7 cellular contexts compared by ENCODE assay signal in genomic region chr16:88451586-88452484, GRCh38. TPM values are rescaled to one million over a fixed set of nuclear protein-coding genes. Genes with fewer than 3 reads are reported as not detected.
DNase-seq lines count a peak whose midpoint lies in the region; ATAC-seq, FAIRE-seq and TF ChIP-seq lines count a peak whose summit lies in the region.

No MANE protein-coding gene starts in this region.

- TF ChIP-seq POLR2A in GM12892 (IDR thresholded peaks at IDR 0.05; ENCODE audit: low read depth, low read length) = no peak

- no peak overlapping the region; the same call in 1 of the 2 replicates for H2AFZ ChIP-seq in PC-9

- intact Hi-C loops in PC-9 (cut with micrococcal nuclease; ENCODE audit: unreplicated experiment) = loop anchor here (10.0 kb wide), 3 partner anchors 233 to 723 kb away; partner anchors contain the start of genes CDH15 and SNAI3

- H3K27me3 ChIP-seq in PC-9 (ENCODE audit: insufficient read depth, low read depth) (peaks cover 17% of the 10 kb centered on the region), endodermal cell (ENCODE audit: control insufficient read depth, insufficient read depth, low read length, poor library complexity, severe bottlenecking) (peaks cover 28% of the 10 kb centered on the region), skeletal muscle tissue (ENCODE audit: control insufficient read depth in 3 of 3, insufficient read depth in 3 of 3, low read length in 3 of 3) (peaks cover 31 to 43% (median 37%) of the 10 kb centered on the region in 3 donors)

- H3K9ac ChIP-seq in endodermal cell (ENCODE audit: extremely low read depth, low read length, poor library complexity, severe bottlenecking) (no peak overlapping the region), skeletal muscle tissue (ENCODE audit: low read depth in 1 of 3, low read length in 3 of 3) (peak overlapping the region in 2 of 3 donors; percentile 38 to 40)

- peaks cover 6% of the 10 kb centered on the region for H3K4me1 Mint-ChIP-seq in endodermal cell

- peak; percentile 44 for FAIRE-seq in GM12892 (lab: Jason Lieb, UNC)

- no peak overlapping the region for H3K27ac ChIP-seq in PC-9
- H3K27ac ChIP-seq in endodermal cell (ENCODE audit: low read depth, low read length) = no peak overlapping the region
- H3K27ac ChIP-seq in skeletal muscle tissue (ENCODE audit: low read depth, low read length) = peak overlapping the region; percentile 20

- H3K9me3 ChIP-seq in PC-9 (ENCODE audit: insufficient read depth, low read depth) = no peaks in the 10 kb centered on the region
- no peaks in the 10 kb centered on the region for H3K9me3 ChIP-seq in endodermal cell (ENCODE audit: control insufficient read depth, low read length)
- no peaks in the 10 kb centered on the region for H3K9me3 ChIP-seq in skeletal muscle tissue (ENCODE audit: control insufficient read depth in 3 of 3, low read length in 3 of 3)

- H3K9me2 ChIP-seq in PC-9 (ENCODE audit: insufficient read depth) = no peaks in the 10 kb centered on the region

- peak overlapping the region; percentile 75 for H3K4me2 ChIP-seq in PC-9

- POLR2A ChIA-PET in PC-9 (lab: Charles Lee; ENCODE audit: unreplicated experiment) = interaction anchor here (0.6 to 0.9 kb wide), 2 partner anchors 12 to 21 kb away, joined by 3 to 11 read pairs; no protein-coding TSS in a partner anchor

- peaks cover 24% of the 10 kb centered on the region for H3K4me1 ChIP-seq in PC-9 (replicated peaks; ENCODE audit: insufficient read depth)
- peaks cover 10% of the 10 kb centered on the region for H3K4me1 ChIP-seq in endodermal cell (ENCODE audit: control insufficient read depth, insufficient read depth, low read length)
- peaks cover 9 to 33% (median 27%) of the 10 kb centered on the region in 3 donors for H3K4me1 ChIP-seq in skeletal muscle tissue (ENCODE audit: control insufficient read depth in 3 of 3, insufficient read depth in 3 of 3, low read length in 3 of 3)

- CTCF ChIA-PET in PC-9 (lab: Charles Lee) = no interaction called here

- DNase-seq in GM12892 (ENCODE audit: insufficient read length) (no peak), PC-9 (no peak), endodermal cell (no peak), Ammon's horn (ENCODE audit: low spot score) (no peak), GM20000 (ENCODE audit: low spot score) (no peak)

- H3K36me3 ChIP-seq in PC-9 (ENCODE audit: low read depth) (no peaks in the 10 kb centered on the region), endodermal cell (ENCODE audit: control insufficient read depth, insufficient read depth, low read length) (no peaks in the 10 kb centered on the region), skeletal muscle tissue (ENCODE audit: control insufficient read depth in 3 of 3, insufficient read depth in 3 of 3, low read length in 3 of 3) (no peaks in the 10 kb centered on the region)

- 78 to 81% methylated on average over 18 to 30 of the region's 30 CpGs for WGBS in endodermal cell (ENCODE audit: insufficient coverage in 1 of 2, insufficient read length in 1 of 2), 2 experiments

- TF ChIP-seq CTCF in PC-9 (conservative IDR thresholded peaks at IDR 0.05) (no peak), endodermal cell (conservative IDR thresholded peaks at IDR 0.05) (no peak), GM20000 (IDR thresholded peaks at IDR 0.05; ENCODE audit: extremely low read depth, missing control alignments) (no peak)

- H3K4me3 Mint-ChIP-seq in endodermal cell = peak overlapping the region; percentile 63

- H3K9me3 Mint-ChIP-seq in endodermal cell = peaks cover 2% of the 10 kb centered on the region

- H3K4me3 ChIP-seq in PC-9 (peak overlapping the region; percentile 81; the same call in 1 of the 2 replicates), endodermal cell (ENCODE audit: low read length) (no peak overlapping the region), skeletal muscle tissue (ENCODE audit: low read length in 3 of 3) (peak overlapping the region in 2 of 3 donors; percentile 42 to 65)

- BruUV-seq in PC-9 (replicated peaks; lab: Mats Ljungman, UMichigan) = no TSS peak

- peaks cover 7% of the 10 kb centered on the region; the same call in 1 of the 2 replicates for H4K20me1 ChIP-seq in PC-9 (ENCODE audit: insufficient read depth)

- H3K27ac Mint-ChIP-seq in endodermal cell = no peak overlapping the region

- H3K36me3 Mint-ChIP-seq in endodermal cell (ENCODE audit: low read depth) = no peaks in the 10 kb centered on the region

- ATAC-seq in esophagus mucosa = no peak

- H3F3A ChIP-seq in PC-9 (ENCODE audit: insufficient read depth, low read depth) = peaks cover 9% of the 10 kb centered on the region; the same call in 1 of the 2 replicates

- peaks cover 46% of the 10 kb centered on the region for H3K27me3 Mint-ChIP-seq in endodermal cell (ENCODE audit: insufficient read depth)

- H3K79me2 ChIP-seq in PC-9 (ENCODE audit: low read depth) = peaks cover 21% of the 10 kb centered on the region

RNA-seq across cellular contexts. Expression of gene ZFPM1, which starts 1.2 kb away (rescaled TPM):
- 0.25 TPM for polyA plus RNA-seq in GM12892 (2012; ENCODE audit: missing spikeins)
- total RNA-seq in PC-9 (2021) (19.7 and 20.0 TPM in 2 replicates), endodermal cell (10 to 100 TPM; 18.1 to 21.5 TPM), skeletal muscle tissue (0.52 TPM), esophagus mucosa (3.2 TPM)
- polyA plus RNA-seq in endodermal cell (2013, experiment 1 of 2) = 5.6 TPM
- polyA plus RNA-seq in endodermal cell (2013, experiment 2 of 2) = 5.0 TPM
